ENCODE assay signal across 16 cellular contexts in genomic region chr7:110595694-110596093, GRCh38.
DNase-seq lines count a peak whose midpoint lies in the region; FAIRE-seq and TF ChIP-seq lines count a peak whose summit lies in the region.
"Had no signal": no experiment of that assay in that cellular context is flagged by ENCODE, and none has a peak within 500 bp of the region (broad histone marks: within the 10 kb centered on the region; RNA-seq: fewer than 3 reads in every experiment).

No MANE protein-coding gene starts in this region.

- no peaks in the 10 kb centered on the region for H3K36me3 Mint-ChIP-seq in activated T-helper 2 cell treated with anti-CD3 and anti-CD28 coated beads, Interferon-gamma antibody, Interleukin-2, Interleukin-4, amounts not matched to agents 10 μg/mL and 5 μg/mL and 100 μg/mL, durations not matched to agents 14 hours and 24 hours and 36 hours (ENCODE audit: low read depth)

- no peak overlapping the region for H3K4me2 ChIP-seq in OCI-LY1 (ENCODE audit: low read length)
- H3K4me2 ChIP-seq: BLaER1 treated with 17β-estradiol and CSF1 and Interleukin-3, amounts not matched to agents 10 nM and 100 nM had no signal

- no peaks in the 10 kb centered on the region for H3K36me3 ChIP-seq in OCI-LY1 (ENCODE audit: insufficient read depth, low read length)
- H3K36me3 ChIP-seq: BLaER1 treated with 17β-estradiol and CSF1 and Interleukin-3, amounts not matched to agents 10 nM and 100 nM; brain microvascular endothelial cell; left lung had no signal

- no peak overlapping the region for H2AFZ ChIP-seq in OCI-LY1 (ENCODE audit: low read length)

- H3K4me3 ChIP-seq in OCI-LY1 (ENCODE audit: low read depth, low read length, poor library complexity, severe bottlenecking), result no peak overlapping the region
- no peak overlapping the region for H3K4me3 ChIP-seq in epithelial cell of proximal tubule (ENCODE audit: low read depth, low read length)
- H3K4me3 ChIP-seq: BLaER1 treated with 17β-estradiol and CSF1 and Interleukin-3, amounts not matched to agents 10 nM and 100 nM; left lung; psoas muscle had no signal

- H3F3A ChIP-seq in OCI-LY1 (ENCODE audit: insufficient read depth, low read length), result no peaks in the 10 kb centered on the region

- H3K9ac ChIP-seq in OCI-LY1 (ENCODE audit: low read length), result no peak overlapping the region
- H3K9ac ChIP-seq: BLaER1 treated with 17β-estradiol and CSF1 and Interleukin-3, amounts not matched to agents 10 nM and 100 nM had no signal

- H3K9me3 Mint-ChIP-seq in activated T-helper 2 cell treated with anti-CD3 and anti-CD28 coated beads, Interferon-gamma antibody, Interleukin-2, Interleukin-4, amounts not matched to agents 10 μg/mL and 5 μg/mL and 100 μg/mL, durations not matched to agents 14 hours and 24 hours and 36 hours, result no peaks in the 10 kb centered on the region
- H3K9me3 Mint-ChIP-seq: activated naive CD4-positive, alpha-beta T cell treated with anti-CD3 and anti-CD28 coated beads for 36 hours had no signal

- intact Hi-C loops in activated T-helper 2 cell treated with anti-CD3 and anti-CD28 coated beads, Interferon-gamma antibody, Interleukin-2, Interleukin-4, amounts not matched to agents 10 μg/mL and 5 μg/mL and 100 μg/mL, durations not matched to agents 14 hours and 24 hours and 36 hours (cut with micrococcal nuclease), result loop anchor here (10.0 kb wide), 1 partner anchor 889 kb away; no protein-coding TSS in a partner anchor

- no peaks in the 10 kb centered on the region for H3K9me2 ChIP-seq in OCI-LY1 (ENCODE audit: low read depth, low read length)

- FAIRE-seq in D721Med (lab: Jason Lieb, UNC), result no peak
- peak; percentile 33 for FAIRE-seq in H54 (lab: Jason Lieb, UNC)
- FAIRE-seq: GM12892 had no signal

- H3K79me2 ChIP-seq in OCI-LY1 (ENCODE audit: insufficient read depth, low read length), result no peaks in the 10 kb centered on the region

- H4K20me1 ChIP-seq in OCI-LY1 (ENCODE audit: insufficient read depth, low read length), result no peaks in the 10 kb centered on the region
- H4K20me1 ChIP-seq: BLaER1 treated with 17β-estradiol and CSF1 and Interleukin-3, amounts not matched to agents 10 nM and 100 nM had no signal

- H3K27ac ChIP-seq in OCI-LY1 (ENCODE audit: low read depth, low read length, poor library complexity, severe bottlenecking), result no peak overlapping the region
- H3K27ac ChIP-seq: BLaER1 treated with 17β-estradiol and CSF1 and Interleukin-3, amounts not matched to agents 10 nM and 100 nM; brain microvascular endothelial cell; HL-60; left lung; psoas muscle had no signal

- H3K27me3 ChIP-seq in OCI-LY1 (ENCODE audit: insufficient read depth, low read length), result no peaks in the 10 kb centered on the region
- H3K27me3 ChIP-seq: BLaER1 treated with 17β-estradiol and CSF1 and Interleukin-3, amounts not matched to agents 10 nM and 100 nM; brain microvascular endothelial cell; left lung had no signal

- peaks cover 12% of the 10 kb centered on the region for H3K27me3 Mint-ChIP-seq in activated T-helper 2 cell treated with anti-CD3 and anti-CD28 coated beads, Interferon-gamma antibody, Interleukin-2, Interleukin-4, amounts not matched to agents 10 μg/mL and 5 μg/mL and 100 μg/mL, durations not matched to agents 14 hours and 24 hours and 36 hours (ENCODE audit: low read depth)

- peaks cover 5% of the 10 kb centered on the region for H3K4me1 Mint-ChIP-seq in activated T-helper 2 cell treated with anti-CD3 and anti-CD28 coated beads, Interferon-gamma antibody, Interleukin-2, Interleukin-4, amounts not matched to agents 10 μg/mL and 5 μg/mL and 100 μg/mL, durations not matched to agents 14 hours and 24 hours and 36 hours (ENCODE audit: low read depth)

- DNase-seq in D721Med (ENCODE audit: insufficient read length, low spot score), result no peak
- DNase-seq in H54 (ENCODE audit: insufficient read length, low spot score), result no peak
- DNase-seq in epithelial cell of proximal tubule (ENCODE audit: low read depth), result no peak
- no peak for DNase-seq in activated T-helper 2 cell treated with anti-CD3 and anti-CD28 coated beads, Interferon-gamma antibody, Interleukin-2, Interleukin-4, amounts not matched to agents 10 μg/mL and 5 μg/mL and 100 μg/mL, durations not matched to agents 14 hours and 24 hours and 36 hours (ENCODE audit: low spot score)
- no peak for DNase-seq in hypothalamus (lab: John Stamatoyannopoulos, UW)
- DNase-seq in NCI-H774 (lab: John Stamatoyannopoulos, UW), result no peak
- DNase-seq: activated naive CD4-positive, alpha-beta T cell treated with anti-CD3 and anti-CD28 coated beads for 36 hours; brain microvascular endothelial cell; Karpas-422; left lung; NCI-H1930; psoas muscle had no signal

- TF ChIP-seq CTCF in D721Med (IDR thresholded peaks at IDR 0.05; ENCODE audit: insufficient read depth, missing control alignments) (peak; percentile 22), OCI-LY1 (IDR thresholded peaks at IDR 0.05; ENCODE audit: low read length) (peak; percentile 61), epithelial cell of proximal tubule (conservative IDR thresholded peaks at IDR 0.05; ENCODE audit: low read depth, low read length) (peak; percentile 7)

- H3K27ac Mint-ChIP-seq in activated T-helper 2 cell treated with anti-CD3 and anti-CD28 coated beads, Interferon-gamma antibody, Interleukin-2, Interleukin-4, amounts not matched to agents 10 μg/mL and 5 μg/mL and 100 μg/mL, durations not matched to agents 14 hours and 24 hours and 36 hours, result no peak overlapping the region
- H3K27ac Mint-ChIP-seq: activated naive CD4-positive, alpha-beta T cell treated with anti-CD3 and anti-CD28 coated beads for 36 hours had no signal

- no peaks in the 10 kb centered on the region for H3K9me3 ChIP-seq in OCI-LY1 (ENCODE audit: low read length)
- H3K9me3 ChIP-seq: BLaER1 treated with 17β-estradiol and CSF1 and Interleukin-3, amounts not matched to agents 10 nM and 100 nM; left lung; psoas muscle had no signal

- TF ChIP-seq POLR2A in H54 (IDR thresholded peaks at IDR 0.05; ENCODE audit: low read depth, low read length), result no peak

- peaks cover 8% of the 10 kb centered on the region for H3K4me1 ChIP-seq in OCI-LY1 (ENCODE audit: insufficient read depth, low read length, severe bottlenecking)
- H3K4me1 ChIP-seq: BLaER1 treated with 17β-estradiol and CSF1 and Interleukin-3, amounts not matched to agents 10 nM and 100 nM; left lung; psoas muscle had no signal

- no peak overlapping the region for H3K4me3 Mint-ChIP-seq in activated T-helper 2 cell treated with anti-CD3 and anti-CD28 coated beads, Interferon-gamma antibody, Interleukin-2, Interleukin-4, amounts not matched to agents 10 μg/mL and 5 μg/mL and 100 μg/mL, durations not matched to agents 14 hours and 24 hours and 36 hours (ENCODE audit: low read depth)
- H3K4me3 Mint-ChIP-seq: activated naive CD4-positive, alpha-beta T cell treated with anti-CD3 and anti-CD28 coated beads for 36 hours had no signal

Comparison
In these comparisons a context has a peak if more than half of its experiments do, and no peak if none do; other contexts are left out.
1. CTCF ChIP-seq: peak in every context shown above with its lines; median percentile 61 in OCI-LY1; 22 in D721Med; 7 in epithelial cell of proximal tubule.